18 cellular contexts compared by ENCODE assay signal in the genomic region with DNA sequence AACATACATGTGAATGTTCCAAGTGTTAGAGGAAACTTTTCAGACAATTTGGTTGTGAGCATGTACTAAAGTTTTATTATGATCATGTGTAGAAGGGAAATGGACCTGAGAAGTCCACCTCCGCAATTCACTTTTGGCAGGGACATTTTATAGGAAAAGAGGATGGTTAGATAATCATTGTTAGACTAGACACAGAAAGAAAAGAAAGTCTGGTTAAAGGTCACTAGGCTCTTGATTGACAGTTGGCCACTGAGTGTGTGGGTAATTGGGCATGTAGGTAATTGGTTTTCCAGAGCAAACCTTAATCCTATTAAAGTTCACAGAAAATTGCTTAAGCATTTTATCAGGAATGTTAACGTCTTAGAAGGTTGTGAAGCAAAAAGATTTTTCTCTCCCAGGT.
"Had no signal": no experiment of that assay in that cellular context is flagged by ENCODE, and none has a peak within 500 bp of the region (broad histone marks: within the 10 kb centered on the region; RNA-seq: fewer than 3 reads in every experiment).

No MANE protein-coding gene starts in this region.

- H3K4me3 Mint-ChIP-seq: natural killer cell; stimulated activated naive B cell treated with anti-CD40 and anti-IgM and Interleukin-4, amounts not matched to agents 10 μg/mL and 1 μg/mL and 100 μg/mL, for 72 hours; stimulated activated naive CD8-positive, alpha-beta T cell treated with anti-CD3 and anti-CD28 coated beads, Interleukin-15, amount 100 ng/mL, for 72 hours had no signal

- H3K9me3 Mint-ChIP-seq: natural killer cell; stimulated activated naive B cell treated with anti-CD40 and anti-IgM and Interleukin-4, amounts not matched to agents 10 μg/mL and 1 μg/mL and 100 μg/mL, for 72 hours; stimulated activated naive CD8-positive, alpha-beta T cell treated with anti-CD3 and anti-CD28 coated beads, Interleukin-15, amount 100 ng/mL, for 72 hours had no signal

- H3K4me1 Mint-ChIP-seq: natural killer cell; stimulated activated naive B cell treated with anti-CD40 and anti-IgM and Interleukin-4, amounts not matched to agents 10 μg/mL and 1 μg/mL and 100 μg/mL, for 72 hours; stimulated activated naive CD8-positive, alpha-beta T cell treated with anti-CD3 and anti-CD28 coated beads, Interleukin-15, amount 100 ng/mL, for 72 hours had no signal

- DNase-seq: caudate nucleus; colonic mucosa; effector CD8-positive, alpha-beta T cell; esophagus squamous epithelium; foreskin fibroblast; glutamatergic neuron; islet precursor cell; natural killer cell; retina; spleen; stimulated activated CD4-positive, alpha-beta T cell treated with anti-CD3 and anti-CD28 coated beads, Interleukin-15, amount 100 ng/mL, for 24 hours; stimulated activated CD4-positive, alpha-beta T cell treated with anti-CD3 and anti-CD28 coated beads, Interleukin-1b, Interleukin-23, amount 100 ng/mL, for 48 hours; stimulated activated CD4-positive, alpha-beta T cell treated with anti-CD3 and anti-CD28 coated beads, Interleukin-4, amount 100 ng/mL, for 4 hours; stimulated activated naive B cell treated with anti-CD40 and anti-IgM and Interleukin-4, amounts not matched to agents 10 μg/mL and 1 μg/mL and 100 μg/mL, for 72 hours; stimulated activated naive CD8-positive, alpha-beta T cell treated with anti-CD3 and anti-CD28 coated beads, Interleukin-15, amount 100 ng/mL, for 72 hours; transverse colon had no signal

- ATAC-seq: gastroesophageal sphincter; natural killer cell; sciatic nerve; stimulated activated naive B cell treated with anti-CD40 and anti-IgM and Interleukin-4, amounts not matched to agents 10 μg/mL and 1 μg/mL and 100 μg/mL, for 72 hours; stimulated activated naive CD8-positive, alpha-beta T cell treated with anti-CD3 and anti-CD28 coated beads, Interleukin-15, amount 100 ng/mL, for 72 hours had no signal

- H3K27ac Mint-ChIP-seq: natural killer cell; stimulated activated naive B cell treated with anti-CD40 and anti-IgM and Interleukin-4, amounts not matched to agents 10 μg/mL and 1 μg/mL and 100 μg/mL, for 72 hours; stimulated activated naive CD8-positive, alpha-beta T cell treated with anti-CD3 and anti-CD28 coated beads, Interleukin-15, amount 100 ng/mL, for 72 hours had no signal

- H3K36me3 Mint-ChIP-seq: natural killer cell; stimulated activated naive B cell treated with anti-CD40 and anti-IgM and Interleukin-4, amounts not matched to agents 10 μg/mL and 1 μg/mL and 100 μg/mL, for 72 hours had no signal
